ENCODE assay signal across 28 cellular contexts in the genomic region with DNA sequence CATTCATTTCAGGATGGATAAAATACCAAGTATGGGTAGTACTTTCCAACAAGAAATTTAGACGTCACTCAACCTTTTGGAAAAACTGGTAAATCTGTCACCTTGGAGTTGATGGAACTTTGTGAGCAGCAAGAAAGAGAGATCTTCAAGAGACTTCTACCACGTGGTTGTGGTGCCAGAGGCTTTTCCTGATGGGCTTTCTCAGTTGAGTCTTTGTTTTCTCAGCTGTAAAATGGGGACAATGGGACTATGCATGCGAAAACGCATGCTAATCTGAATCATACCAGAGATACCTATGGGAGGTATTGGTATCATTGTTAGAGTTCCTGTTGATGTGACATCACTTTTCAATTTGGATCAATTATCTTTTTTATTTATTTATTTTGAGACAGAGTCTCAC. TPM values are rescaled to one million over a fixed set of nuclear protein-coding genes. Genes with fewer than 3 reads are reported as not detected.
"Had no signal": no experiment of that assay in that cellular context is flagged by ENCODE, and none has a peak within 500 bp of the region (broad histone marks: within the 10 kb centered on the region; RNA-seq: fewer than 3 reads in every experiment).

No MANE protein-coding gene starts in this region.

- H3K4me1 ChIP-seq: testis, upper lobe of right lung, uterus, vagina had no signal

- H3K4me3 ChIP-seq: stomach, suprapubic skin, testis, thoracic aorta, thyroid gland, tibial artery, tibial nerve, transverse colon, upper lobe of left lung, upper lobe of right lung, uterus, vagina had no signal

- H3K27me3 ChIP-seq: stomach, suprapubic skin, testis, thyroid gland, tibial artery, tibial nerve, transverse colon, upper lobe of left lung, upper lobe of right lung, uterus, vagina had no signal

- DNase-seq: stimulated activated CD4-positive, alpha-beta T cell treated with anti-CD3 and anti-CD28 coated beads, Interleukin-2, amount 100 ng/mL, for 48 hours; stimulated activated CD4-positive, alpha-beta T cell treated with anti-CD3 and anti-CD28 coated beads, Interleukin-4, amount 100 ng/mL, for 1 hour; stimulated activated CD4-positive, alpha-beta T cell treated with anti-CD3 and anti-CD28 coated beads, Interleukin-4, amount 100 ng/mL, for 24 hours; stimulated activated CD4-positive, alpha-beta T cell treated with anti-CD3 and anti-CD28 coated beads, Interleukin-4, amount 100 ng/mL, for 4 hours; stimulated activated CD8-positive, alpha-beta memory T cell treated with anti-CD3 and anti-CD28 coated beads, Interleukin-4, amount 100 ng/mL, for 48 hours; stimulated activated naive B cell treated with anti-CD40 and anti-IgM and Interleukin-4, amounts not matched to agents 10 μg/mL and 1 μg/mL and 100 μg/mL, for 72 hours; stimulated activated naive CD4-positive, alpha-beta T cell; stimulated activated naive CD4-positive, alpha-beta T cell treated with Interleukin-2 at 50 U/mL for 16 hours; stimulated activated naive CD8-positive, alpha-beta T cell treated with anti-CD3 and anti-CD28 coated beads, Interleukin-15, amount 100 ng/mL, for 72 hours; stimulated activated naive CD8-positive, alpha-beta T cell treated with anti-CD3 and anti-CD28 coated beads, Interleukin-15, Interleukin-2, amounts not matched to agents 100 U/mL and 50 U/mL, for 24 hours; stomach; substantia nigra; testis; thyroid gland; tibial artery; transverse colon; trophoblast cell; upper lobe of left lung; upper lobe of right lung; uterus had no signal

- H3K27ac ChIP-seq: stomach, suprapubic skin, testis, thoracic aorta, thyroid gland, tibial artery, tibial nerve, transverse colon, upper lobe of left lung, upper lobe of right lung, uterus, vagina had no signal

- H3K9me3 ChIP-seq: stomach, suprapubic skin, testis, thoracic aorta, thyroid gland, tibial artery, tibial nerve, transverse colon, upper lobe of left lung, upper lobe of right lung, uterus, vagina had no signal

- FAIRE-seq: urothelium cell line had no signal

- ATAC-seq: stimulated activated effector memory CD8-positive, alpha-beta T cell treated with anti-CD3 and anti-CD28 coated beads, Interleukin-12 subunit alpha, Interleukin-12 subunit beta, amount 100 ng/mL, for 72 hours; stimulated activated memory B cell treated with anti-CD40 and anti-IgM and Interleukin-4, amounts not matched to agents 10 μg/mL and 1 μg/mL and 100 μg/mL, for 72 hours; stimulated activated naive B cell treated with anti-CD40 and anti-IgM and Interleukin-4, amounts not matched to agents 10 μg/mL and 1 μg/mL and 100 μg/mL, for 72 hours; stimulated activated naive CD8-positive, alpha-beta T cell treated with anti-CD3 and anti-CD28 coated beads, Interleukin-15, amount 100 ng/mL, for 72 hours; stimulated activated naive CD8-positive, alpha-beta T cell treated with anti-CD3 and anti-CD28 coated beads, Interleukin-15, Interleukin-2, amounts not matched to agents 100 U/mL and 50 U/mL, for 24 hours; upper lobe of right lung had no signal

- H3K36me3 ChIP-seq: stomach, suprapubic skin, thoracic aorta, thyroid gland, tibial artery, tibial nerve, transverse colon, upper lobe of left lung, upper lobe of right lung, uterus, vagina had no signal

RNA-seq across cellular contexts. Expression of a gene that starts 59.9 kb away (rescaled TPM):
- total RNA-seq: suprapubic skin, tibial nerve, ureter, vagina had no signal
